12 cellular contexts compared by ENCODE assay signal in the genomic region with DNA sequence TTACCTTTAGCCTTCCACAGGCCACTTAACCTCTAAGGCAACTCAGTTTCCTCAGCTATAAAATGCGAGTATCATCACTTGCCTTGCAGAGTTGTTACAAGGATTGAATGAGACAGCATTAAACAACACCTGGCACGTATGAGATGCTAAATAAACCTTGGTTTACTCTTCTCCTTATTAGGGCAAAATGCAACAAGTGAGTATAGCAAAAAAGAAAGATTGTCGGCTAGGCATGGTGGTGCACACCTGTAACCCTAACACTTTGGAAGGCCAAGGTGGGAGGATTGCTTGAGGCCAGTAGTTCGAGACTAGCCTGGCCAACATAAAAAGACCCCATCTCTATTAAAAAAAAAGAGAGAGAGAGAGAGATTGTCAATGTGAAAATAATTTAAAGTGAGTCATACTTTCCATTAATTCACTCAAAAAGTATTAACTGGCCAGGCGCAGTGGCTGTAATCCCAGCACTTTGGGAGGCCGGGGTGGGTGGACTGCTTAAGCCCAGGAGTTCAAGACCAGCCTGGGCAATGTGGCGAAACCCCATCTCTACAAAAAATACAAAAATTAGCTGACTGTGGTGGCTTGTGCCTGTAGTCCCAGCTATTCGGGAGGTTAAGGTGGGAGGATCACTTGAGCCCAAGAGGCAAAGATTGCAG.
"Had no signal": no experiment of that assay in that cellular context is flagged by ENCODE, and none has a peak within 500 bp of the region (broad histone marks: within the 10 kb centered on the region; RNA-seq: fewer than 3 reads in every experiment).

No MANE protein-coding gene starts in this region.

- DNase-seq: activated CD4-positive, alpha-beta T cell treated with anti-CD3 and anti-CD28 coated beads, Interleukin-2, amount 50 U/mL, for 1 hour; activated gamma-delta T cell; activated T-cell treated with anti-CD3 and anti-CD28 coated beads, Interleukin-2, amount 50 U/mL, for 4 hours; endodermal cell; islet precursor cell; mammary epithelial cell; naive B cell; stimulated activated CD4-positive, alpha-beta T cell treated with anti-CD3 and anti-CD28 coated beads, Interleukin-12 subunit alpha, Interleukin-12 subunit beta, amount 100 ng/mL, for 4 hours; stimulated activated CD4-positive, alpha-beta T cell treated with anti-CD3 and anti-CD28 coated beads, Interleukin-2, amount 100 ng/mL, for 24 hours; T-helper 9 cell had no signal

- H3K36me3 Mint-ChIP-seq: naive B cell had no signal

- ATAC-seq: activated T-cell treated with anti-CD3 and anti-CD28 coated beads, Interleukin-2, amount 50 U/mL, for 4 hours had no signal

- H3K9ac ChIP-seq: parathyroid adenoma had no signal

- H3K27ac ChIP-seq: parathyroid adenoma had no signal

- H3K4me3 Mint-ChIP-seq: activated T-cell treated with anti-CD3 and anti-CD28 coated beads, Interleukin-2, amount 50 U/mL, for 4 hours; endodermal cell; naive B cell had no signal

- H3K9me3 Mint-ChIP-seq: activated T-cell treated with anti-CD3 and anti-CD28 coated beads, Interleukin-2, amount 50 U/mL, for 4 hours; endodermal cell; naive B cell had no signal

- FAIRE-seq: urothelium cell line had no signal

- H3K27me3 Mint-ChIP-seq: naive B cell had no signal

- H3K27ac Mint-ChIP-seq: endodermal cell had no signal
